Comparison of ENCODE assay signal across 12 cellular contexts in the genomic region with DNA sequence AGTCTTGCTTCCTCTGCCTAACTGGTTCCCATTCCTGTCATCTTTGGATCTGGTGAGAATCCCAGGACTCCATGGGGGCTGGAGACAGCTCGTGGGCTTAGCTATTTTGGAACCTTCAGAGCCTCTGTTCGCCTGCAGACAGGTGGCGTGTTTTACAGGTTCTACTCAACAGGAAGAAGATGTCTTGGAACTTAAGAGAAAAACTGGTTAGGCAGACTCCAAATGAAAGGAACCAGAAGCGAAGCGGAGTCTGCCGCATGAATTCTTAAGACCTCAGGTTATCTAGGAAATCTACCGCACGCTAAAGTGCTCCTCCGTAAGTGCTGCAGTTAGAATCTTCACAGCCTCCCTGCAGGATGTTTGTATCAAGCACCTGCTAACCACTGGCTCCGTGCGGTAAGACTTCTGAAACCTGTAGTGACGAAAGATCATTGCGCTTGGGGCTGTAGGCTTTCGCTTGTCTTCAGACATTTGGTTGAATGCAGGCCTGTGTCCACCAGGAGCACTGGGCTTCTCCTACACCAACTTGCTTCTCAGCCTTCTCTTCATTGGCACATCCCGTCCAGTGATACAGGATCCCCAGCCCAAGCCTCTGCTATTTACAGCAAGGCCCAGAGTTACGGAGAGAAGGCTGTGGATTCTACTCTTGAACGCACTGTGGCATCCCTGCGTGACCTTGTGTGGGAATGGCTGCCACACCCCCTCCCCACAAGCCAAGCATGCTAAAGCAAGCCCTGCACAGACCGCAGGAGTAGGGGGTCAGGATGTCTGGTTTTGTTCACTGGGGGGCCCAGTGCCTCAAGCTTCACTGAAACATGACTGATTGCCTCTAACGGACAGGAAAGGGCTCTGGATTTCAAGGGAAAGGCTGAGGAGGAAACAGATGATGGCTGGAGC. TPM values are rescaled to one million over a fixed set of nuclear protein-coding genes. Genes with fewer than 3 reads are reported as not detected.
A peak's percentile ranks its signal among the peaks of the same experiment; 100 is the strongest.
DNase-seq lines count a peak whose midpoint lies in the region; ATAC-seq, FAIRE-seq and TF ChIP-seq lines count a peak whose summit lies in the region.
"Had no signal": no experiment of that assay in that cellular context is flagged by ENCODE, and none has a peak within 500 bp of the region (broad histone marks: within the 10 kb centered on the region; RNA-seq: fewer than 3 reads in every experiment).

No MANE protein-coding gene starts in this region.

- H3K36me3 ChIP-seq in cardiac muscle cell (peaks cover 14% of the 10 kb centered on the region), keratinocyte (ENCODE audit: control insufficient read depth in 2 of 2, extremely low read depth in 1 of 2, insufficient read depth in 2 of 2, low read length in 2 of 2) (peaks cover 12 to 19% of the 10 kb centered on the region in 2 experiments), thyroid gland (peaks cover 0 to 5% of the 10 kb centered on the region in 2 donors)

- H3K4me3 ChIP-seq in cardiac muscle cell (no peak overlapping the region), keratinocyte (ENCODE audit: control insufficient read depth in 2 of 3, extremely low read depth in 1 of 3, insufficient read depth in 2 of 3, low read depth in 1 of 3, low read length in 3 of 3) (no peak overlapping the region), thyroid gland (replicated peaks in 1 of 3) (no peak overlapping the region)
- H3K4me3 ChIP-seq: spleen had no signal

- H3K27ac ChIP-seq in cardiac muscle cell, result peak overlapping the region; percentile 96
- H3K27ac ChIP-seq in keratinocyte (ENCODE audit: control insufficient read depth, insufficient read depth, low read length), result peak overlapping the region; percentile 82
- peak overlapping the region; percentile 88 to 94 (median 94) for H3K27ac ChIP-seq in thyroid gland

- intact Hi-C loops in Right ventricle myocardium superior (cut with DNase I), result loop anchor here (10.0 kb wide), 1 partner anchor 144 kb away; a partner anchor contains a TSS
- intact Hi-C loops in thyroid gland (cut with DNase I), result no loop called here

- H3K4me2 ChIP-seq in keratinocyte (ENCODE audit: control insufficient read depth, extremely low read depth, insufficient read depth, low read depth, low read length), result peak overlapping the region; percentile 75

- TF ChIP-seq POLR2A in thyroid gland (IDR thresholded peaks at IDR 0.05), result no peak

- DNase-seq in cardiac muscle cell (ENCODE audit: low read depth in 1 of 2, low spot score in 1 of 2) (no peak), Right ventricle myocardium superior (no peak), keratinocyte (ENCODE audit: low read depth, low spot score) (no peak), thyroid gland (no peak), MV-4-11 (lab: John Stamatoyannopoulos, UW) (no peak), occipital lobe (lab: John Stamatoyannopoulos, UW) (no peak), SW 1271 (lab: John Stamatoyannopoulos, UW) (no peak)
- DNase-seq in activated naive CD8-positive, alpha-beta T cell treated with anti-CD3 and anti-CD28 coated beads for 36 hours, result no peak
- DNase-seq: activated gamma-delta T cell treated with Interleukin-2 at 50 U/mL for 16 hours, spleen had no signal

- H3K9me3 Mint-ChIP-seq in activated naive CD8-positive, alpha-beta T cell treated with anti-CD3 and anti-CD28 coated beads for 36 hours, result no peaks in the 10 kb centered on the region

- H3K36me3 Mint-ChIP-seq in activated naive CD8-positive, alpha-beta T cell treated with anti-CD3 and anti-CD28 coated beads for 36 hours, result peaks cover 6% of the 10 kb centered on the region

- no peak for ATAC-seq in Right ventricle myocardium superior (ENCODE audit: poor library complexity)
- ATAC-seq: left lobe of liver had no signal

- peak overlapping the region; percentile 36 for H3K27ac Mint-ChIP-seq in activated naive CD8-positive, alpha-beta T cell treated with anti-CD3 and anti-CD28 coated beads for 36 hours

- no peak overlapping the region for H3K4me3 Mint-ChIP-seq in activated naive CD8-positive, alpha-beta T cell treated with anti-CD3 and anti-CD28 coated beads for 36 hours

- no peaks in the 10 kb centered on the region for H3K79me2 ChIP-seq in keratinocyte (ENCODE audit: control insufficient read depth, insufficient read depth, low read length)

- FAIRE-seq in keratinocyte (lab: Jason Lieb, UNC), result peak; percentile 26
- FAIRE-seq: GM12892 had no signal

- H3K27me3 ChIP-seq in cardiac muscle cell, result no peaks in the 10 kb centered on the region
- no peaks in the 10 kb centered on the region for H3K27me3 ChIP-seq in keratinocyte (ENCODE audit: control insufficient read depth, extremely low read depth, insufficient read depth, low read length)
- H3K27me3 ChIP-seq in thyroid gland, result no peaks in the 10 kb centered on the region
- H3K27me3 ChIP-seq: spleen had no signal

- TF ChIP-seq CTCF in cardiac muscle cell (IDR thresholded peaks at IDR 0.05; ENCODE audit: low read depth, low read length) (no peak), keratinocyte (optimal IDR thresholded peaks at IDR 0.05 in 1 of 3, IDR thresholded peaks at IDR 0.05 in 1 of 3, conservative IDR thresholded peaks at IDR 0.05 in 1 of 3; ENCODE audit: extremely low read depth in 1 of 3, insufficient read depth in 2 of 3, low read length in 3 of 3) (no peak), thyroid gland (IDR thresholded peaks at IDR 0.05) (no peak)

- H3K4me1 ChIP-seq in cardiac muscle cell (ENCODE audit: low read depth) (peaks cover 27% of the 10 kb centered on the region), keratinocyte (ENCODE audit: control insufficient read depth, extremely low read depth, insufficient read depth, low read length) (peaks cover 22% of the 10 kb centered on the region), thyroid gland (peaks cover 27 to 28% of the 10 kb centered on the region in 2 donors)

- H3K9me1 ChIP-seq in keratinocyte (ENCODE audit: control insufficient read depth, extremely low read depth, insufficient read depth, low read length), result no peaks in the 10 kb centered on the region

- peak overlapping the region; percentile 57 for H3K9ac ChIP-seq in keratinocyte (ENCODE audit: control insufficient read depth, extremely low read depth, insufficient read depth, low read length)

- H3K27me3 Mint-ChIP-seq in activated naive CD8-positive, alpha-beta T cell treated with anti-CD3 and anti-CD28 coated beads for 36 hours, result no peaks in the 10 kb centered on the region

- no peak overlapping the region for H2AFZ ChIP-seq in keratinocyte (ENCODE audit: control insufficient read depth, low read length)

- dilution Hi-C loops in keratinocyte (cut with MboI; ENCODE audit: extremely low pct_ligation_motif_present, low sequenced_read_pairs), result no loop called here

- H3K9me3 ChIP-seq in cardiac muscle cell (ENCODE audit: low read depth), result no peaks in the 10 kb centered on the region
- H3K9me3 ChIP-seq in keratinocyte (ENCODE audit: control insufficient read depth, low read depth, low read length), result no peaks in the 10 kb centered on the region
- H3K9me3 ChIP-seq in thyroid gland, result no peaks in the 10 kb centered on the region

- no peaks in the 10 kb centered on the region for H3K4me1 Mint-ChIP-seq in activated naive CD8-positive, alpha-beta T cell treated with anti-CD3 and anti-CD28 coated beads for 36 hours

- no peaks in the 10 kb centered on the region for H4K20me1 ChIP-seq in keratinocyte (ENCODE audit: control insufficient read depth, extremely low read depth, insufficient read depth, low read length)

- WGBS in thyroid gland, 2 donors, result 86 to 89% methylated on average over 17 to 20 of the region's 20 CpGs

RNA-seq across cellular contexts. Expression of a gene that starts 35.0 kb away (rescaled TPM):
- total RNA-seq in cardiac muscle cell, result 34.3 and 59.8 TPM in 2 replicates
- polyA plus RNA-seq in cardiac muscle cell, result 35.9 and 77.1 TPM in 2 replicates
- total RNA-seq in Right ventricle myocardium superior, result 113 TPM
- 10 to 100 TPM; 11.4 to 13.4 TPM for total RNA-seq in activated naive CD8-positive, alpha-beta T cell treated with anti-CD3 and anti-CD28 coated beads for 36 hours
- polyA plus RNA-seq in keratinocyte, result 2.2 to 3.8 TPM (median 2.8 TPM) in 3 replicates
- polyA plus RNA-seq in keratinocyte (2011; ENCODE audit: low read depth), result 0.80 TPM
- 1.3 and 3.4 TPM in 2 replicates for polyA plus RNA-seq in keratinocyte (2011; cell fraction: cytosol; rRNA removed)
- polyA plus RNA-seq in keratinocyte (2011; cell fraction: nucleus; rRNA removed), result 2.4 and 3.5 TPM in 2 replicates
- polyA plus RNA-seq in keratinocyte (2012; ENCODE audit: low replicate concordance), result 3.0 and 4.6 TPM in 2 replicates
- polyA minus RNA-seq in keratinocyte, result 1.1 to 3.0 TPM (median 1.3 TPM) in 3 replicates
- 4.2 TPM for polyA minus RNA-seq in keratinocyte (2011; cell fraction: cytosol; rRNA and poly(A)+ RNA removed)
- 2.3 and 2.4 TPM in 2 replicates for polyA minus RNA-seq in keratinocyte (2011; cell fraction: nucleus; rRNA and poly(A)+ RNA removed)
- 10 to 100 TPM; 40.8 to 85.9 (median 65.1) TPM for total RNA-seq in thyroid gland
- 4.2 TPM for total RNA-seq in occipital lobe

RNA-seq across cellular contexts. Expression of a gene that starts 50.3 kb away (rescaled TPM):
- total RNA-seq in cardiac muscle cell, result 22.0 and 28.2 TPM in 2 replicates
- polyA plus RNA-seq in cardiac muscle cell, result 14.1 and 14.7 TPM in 2 replicates
- total RNA-seq in Right ventricle myocardium superior, result 13.4 TPM
- 10 to 100 TPM; 24.1 to 25.5 TPM for total RNA-seq in activated naive CD8-positive, alpha-beta T cell treated with anti-CD3 and anti-CD28 coated beads for 36 hours
- 22.0 to 22.8 TPM (median 22.1 TPM) in 3 replicates for polyA plus RNA-seq in keratinocyte
- polyA plus RNA-seq in keratinocyte (2011; ENCODE audit: low read depth), result 6.2 TPM
- polyA plus RNA-seq in keratinocyte (2011; cell fraction: cytosol; rRNA removed), result 20.2 and 26.4 TPM in 2 replicates
- polyA plus RNA-seq in keratinocyte (2011; cell fraction: nucleus; rRNA removed), result 25.0 and 27.4 TPM in 2 replicates
- 15.8 and 16.9 TPM in 2 replicates for polyA plus RNA-seq in keratinocyte (2012; ENCODE audit: low replicate concordance)
- polyA minus RNA-seq in keratinocyte, result 13.0 to 23.7 TPM (median 21.0 TPM) in 3 replicates
- polyA minus RNA-seq in keratinocyte (2011; cell fraction: cytosol; rRNA and poly(A)+ RNA removed), result 20.3 TPM
- 11.0 and 16.7 TPM in 2 replicates for polyA minus RNA-seq in keratinocyte (2011; cell fraction: nucleus; rRNA and poly(A)+ RNA removed)
- total RNA-seq in thyroid gland, result 10 to 100 TPM; 44.1 to 65.3 (median 61.6) TPM
- total RNA-seq in occipital lobe, result 11.9 TPM
